ENCODE assay signal across 9 cellular contexts in genomic region chr7:47576031-47576908, GRCh38. TPM values are rescaled to one million over a fixed set of nuclear protein-coding genes. Genes with fewer than 3 reads are reported as not detected.
DNase-seq lines count a peak whose midpoint lies in the region; ATAC-seq and TF ChIP-seq lines count a peak whose summit lies in the region.
"Had no signal": no experiment of that assay in that cellular context is flagged by ENCODE, and none has a peak within 500 bp of the region (broad histone marks: within the 10 kb centered on the region; RNA-seq: fewer than 3 reads in every experiment).

No MANE protein-coding gene starts in this region.

- H3K9me3 ChIP-seq in left lung (no peaks in the 10 kb centered on the region), tibial nerve (no peaks in the 10 kb centered on the region)

- H3K27ac ChIP-seq in left lung (peak overlapping the region; percentile 75 to 78), tibial nerve (peak overlapping the region; percentile 16 to 91 (median 84))

- WGBS in tibial nerve, 2 donors, result 34 to 42% methylated on average over 11 to 14 of the region's 15 CpGs

- H3K36me3 ChIP-seq in left lung (no peaks in the 10 kb centered on the region), tibial nerve (no peaks in the 10 kb centered on the region)

- TF ChIP-seq CTCF in left lung (IDR thresholded peaks at IDR 0.05) (no peak), tibial nerve (IDR thresholded peaks at IDR 0.05) (no peak)

- H3K27me3 ChIP-seq in left lung (peaks cover 0 to 7% of the 10 kb centered on the region in 2 donors), tibial nerve (no peaks in the 10 kb centered on the region)

- TF ChIP-seq EP300 in tibial nerve (IDR thresholded peaks at IDR 0.05), result peak in 1 of 2 donors; percentile 67

- peak; percentile 43 for DNase-seq in LHCN-M2 (ENCODE audit: low read depth)
- DNase-seq in amniotic epithelial cell (ENCODE audit: low read depth), result peak; percentile 62
- peak in 1 of 2 donors; percentile 67 for DNase-seq in left lung
- peak; percentile 71 to 81 for DNase-seq in tibial nerve (ENCODE audit: low spot score in 2 of 2)
- DNase-seq in pons (ENCODE audit: low spot score), result no peak
- DNase-seq in GM19240 (ENCODE audit: insufficient read length, low spot score), result no peak
- DNase-seq in retina, result no peak
- DNase-seq: activated CD4-positive, alpha-beta T cell treated with anti-CD3 and anti-CD28 coated beads, Interleukin-2, amount 50 U/mL, for 1 hour had no signal

- intact Hi-C loops in left lung (cut with DNase I), result no loop called here

- no peak for TF ChIP-seq POLR2A in tibial nerve (IDR thresholded peaks at IDR 0.05)

- H3K4me3 ChIP-seq in left lung (no peak overlapping the region), tibial nerve (peak overlapping the region in 2 of 4 donors; percentile 0 to 31)

- H3K4me1 ChIP-seq in left lung (peaks cover 87 to 98% of the 10 kb centered on the region in 2 donors), tibial nerve (peaks cover 6 to 99% (median 70%) of the 10 kb centered on the region in 4 donors)

- ATAC-seq in left lung (peak; percentile 22), GM21360 (IDR thresholded peaks at IDR 0.05; ENCODE audit: unreplicated experiment) (no peak)

RNA-seq across cellular contexts. Expression of gene TNS3, which starts 5.6 kb away (rescaled TPM):
- 499 and 556 TPM in 2 replicates for total RNA-seq in LHCN-M2 (2014; rRNA removed)
- 142 TPM for polyA plus RNA-seq in LHCN-M2 (2012)
- 100 to 1,000 TPM; 126 to 151 TPM for total RNA-seq in left lung
- 100 to 1,000 TPM; 118 to 142 (median 133) TPM for total RNA-seq in tibial nerve

Comparison
In these comparisons a context has a peak if more than half of its experiments do, and no peak if none do; other contexts are left out.
1. DNase-seq: peak in LHCN-M2 (single experiment), amniotic epithelial cell (single experiment) and tibial nerve (2 of 2); none in pons (single experiment), GM19240 (single experiment) and retina (single experiment).